Comparison of ENCODE assay signal across 15 cellular contexts in genomic region chr1:41840592-41841246, GRCh38.
DNase-seq lines count a peak whose midpoint lies in the region; ATAC-seq and TF ChIP-seq lines count a peak whose summit lies in the region.
"Had no signal": no experiment of that assay in that cellular context is flagged by ENCODE, and none has a peak within 500 bp of the region (broad histone marks: within the 10 kb centered on the region; RNA-seq: fewer than 3 reads in every experiment).

No MANE protein-coding gene starts in this region.

- H3K27ac Mint-ChIP-seq in Calu3 (ENCODE audit: unreplicated experiment) (peak overlapping the region; percentile 19), WTC11 (no peak overlapping the region; the same call in 1 of the 2 replicates)
- H3K27ac Mint-ChIP-seq: stimulated activated naive B cell treated with anti-CD40 and anti-IgM and Interleukin-4, amounts not matched to agents 10 μg/mL and 1 μg/mL and 100 μg/mL, for 72 hours had no signal

- H3K9me3 Mint-ChIP-seq in Calu3 (ENCODE audit: low read depth, unreplicated experiment) (no peaks in the 10 kb centered on the region), WTC11 (no peaks in the 10 kb centered on the region)
- H3K9me3 Mint-ChIP-seq: activated naive CD8-positive, alpha-beta T cell treated with anti-CD3 and anti-CD28 coated beads, Interleukin-2, amount 10 ng/mL, durations not matched to agents 7 days and 5 days; stimulated activated naive B cell treated with anti-CD40 and anti-IgM and Interleukin-4, amounts not matched to agents 10 μg/mL and 1 μg/mL and 100 μg/mL, for 72 hours had no signal

- H3K27me3 Mint-ChIP-seq in Calu3 (ENCODE audit: unreplicated experiment) (no peaks in the 10 kb centered on the region), WTC11 (ENCODE audit: low read depth) (no peaks in the 10 kb centered on the region; the same call in 1 of the 2 replicates)
- H3K27me3 Mint-ChIP-seq: activated naive CD8-positive, alpha-beta T cell treated with anti-CD3 and anti-CD28 coated beads, Interleukin-2, amount 10 ng/mL, durations not matched to agents 7 days and 5 days had no signal

- CTCF ChIA-PET in Calu3 (lab: Charles Lee) (interaction anchor here (0.6 kb wide), 2 partner anchors 51 to 889 kb away, joined by 3 to 4 read pairs; no protein-coding TSS in a partner anchor), WTC11 (lab: Charles Lee) (interaction anchor here (0.6 kb wide), 1 partner anchor 47 kb away, joined by 3 read pairs; no protein-coding TSS in a partner anchor)

- no peak for TF ChIP-seq CTCF in Calu3 (IDR thresholded peaks at IDR 0.05; ENCODE audit: unreplicated experiment)
- TF ChIP-seq CTCF in astrocyte of the spinal cord (IDR thresholded peaks at IDR 0.05; ENCODE audit: low read depth, low read length): no peak
- TF ChIP-seq CTCF in kidney epithelial cell (IDR thresholded peaks at IDR 0.05; ENCODE audit: insufficient read depth, low read length, poor library complexity, severe bottlenecking): peak; percentile 8
- TF ChIP-seq CTCF in WTC11 (IDR thresholded peaks at IDR 0.05): no peak

- no peak for ATAC-seq in WTC11
- ATAC-seq in HG02884 (IDR thresholded peaks at IDR 0.05; ENCODE audit: unreplicated experiment): no peak
- ATAC-seq in HG03354 (IDR thresholded peaks at IDR 0.05; ENCODE audit: poor library complexity, severe bottlenecking, unreplicated experiment): no peak
- ATAC-seq: mucosa of descending colon had no signal

- H3K36me3 Mint-ChIP-seq in Calu3 (ENCODE audit: insufficient read depth, unreplicated experiment): no peaks in the 10 kb centered on the region
- no peaks in the 10 kb centered on the region for H3K36me3 Mint-ChIP-seq in WTC11
- H3K36me3 Mint-ChIP-seq: stimulated activated naive B cell treated with anti-CD40 and anti-IgM and Interleukin-4, amounts not matched to agents 10 μg/mL and 1 μg/mL and 100 μg/mL, for 72 hours had no signal

- H3K4me3 Mint-ChIP-seq in Calu3 (ENCODE audit: low read depth, unreplicated experiment): no peak overlapping the region
- H3K4me3 Mint-ChIP-seq in WTC11: no peak overlapping the region
- H3K4me3 Mint-ChIP-seq: activated naive CD8-positive, alpha-beta T cell treated with anti-CD3 and anti-CD28 coated beads, Interleukin-2, amount 10 ng/mL, durations not matched to agents 7 days and 5 days; stimulated activated naive B cell treated with anti-CD40 and anti-IgM and Interleukin-4, amounts not matched to agents 10 μg/mL and 1 μg/mL and 100 μg/mL, for 72 hours had no signal

- intact Hi-C loops in Calu3 (cut with micrococcal nuclease; ENCODE audit: unreplicated experiment): no loop called here

- no peak overlapping the region for H3K4me3 ChIP-seq in Jurkat, Clone E6-1 (ENCODE audit: low read length)
- H3K4me3 ChIP-seq in astrocyte of the spinal cord (ENCODE audit: low read depth, low read length) (no peak overlapping the region), kidney epithelial cell (ENCODE audit: low read depth, low read length) (no peak overlapping the region)
- H3K4me3 ChIP-seq: colonic mucosa, mucosa of descending colon had no signal

- POLR2A ChIA-PET in WTC11 (lab: Charles Lee): no interaction called here

- H3K4me1 Mint-ChIP-seq in Calu3 (ENCODE audit: low read depth, unreplicated experiment) (peaks cover 24% of the 10 kb centered on the region), WTC11 (peaks cover 24% of the 10 kb centered on the region)

- H3K27me3 ChIP-seq in kidney epithelial cell (ENCODE audit: control insufficient read depth, insufficient read depth, low read length): no peaks in the 10 kb centered on the region
- H3K27me3 ChIP-seq: colonic mucosa had no signal

- no TSS peak for BruUV-seq in Calu3 (replicated peaks; lab: Mats Ljungman, UMichigan)

- in situ Hi-C loops in astrocyte of the spinal cord (cut with HindIII; ENCODE audit: low sequenced_read_pairs): no loop called here

- H3K36me3 ChIP-seq in kidney epithelial cell (ENCODE audit: control insufficient read depth, insufficient read depth, low read length): no peaks in the 10 kb centered on the region
- H3K36me3 ChIP-seq: colonic mucosa had no signal

- peak; percentile 8 for DNase-seq in Calu3
- peak; percentile 10 for DNase-seq in Jurkat, Clone E6-1 (ENCODE audit: low read depth, low spot score)
- peak; percentile 47 for DNase-seq in astrocyte of the spinal cord (ENCODE audit: low read depth, low spot score)
- no peak for DNase-seq in kidney epithelial cell (ENCODE audit: low read depth)
- no peak for DNase-seq in WTC11 (ENCODE audit: low spot score)
- no peak for DNase-seq in NCI-H510A (lab: John Stamatoyannopoulos, UW)
- DNase-seq: activated naive CD8-positive, alpha-beta T cell treated with anti-CD3 and anti-CD28 coated beads, Interleukin-2, amount 10 ng/mL, durations not matched to agents 7 days and 5 days; colonic mucosa; DMS79; mucosa of descending colon; NCI-H510A treated with DMSO at 0.1 percent for 48 hours; stimulated activated CD4-positive, alpha-beta T cell treated with anti-CD3 and anti-CD28 coated beads, Interleukin-4, amount 100 ng/mL, for 1 hour; stimulated activated naive B cell treated with anti-CD40 and anti-IgM and Interleukin-4, amounts not matched to agents 10 μg/mL and 1 μg/mL and 100 μg/mL, for 72 hours had no signal

TF ChIP-seq in WTC11, 78 proteins besides CTCF, POLR2A, EP300 and RAD21 (continues in another document):
- TF ChIP-seq ATF3 (CRISPR knock-in tag; conservative IDR thresholded peaks at IDR 0.05) (no peak), E2F4 (CRISPR knock-in tag; IDR thresholded peaks at IDR 0.05; ENCODE audit: borderline replicate concordance, low read depth) (no peak), ZNF232 (CRISPR knock-in tag; IDR thresholded peaks at IDR 0.05) (no peak), SMAD4 (CRISPR knock-in tag; IDR thresholded peaks at IDR 0.05) (no peak), SP1 (CRISPR knock-in tag; conservative IDR thresholded peaks at IDR 0.05) (no peak), MXD4 (CRISPR knock-in tag; IDR thresholded peaks at IDR 0.05; ENCODE audit: borderline replicate concordance) (no peak), NFYB (CRISPR knock-in tag; conservative IDR thresholded peaks at IDR 0.05; ENCODE audit: low read depth) (no peak), EMX1 (CRISPR knock-in tag; IDR thresholded peaks at IDR 0.05) (no peak), TP53 (CRISPR knock-in tag; IDR thresholded peaks at IDR 0.05) (no peak), SMAD3 (CRISPR knock-in tag; IDR thresholded peaks at IDR 0.05; ENCODE audit: borderline replicate concordance) (no peak), ZNF416 (CRISPR knock-in tag; IDR thresholded peaks at IDR 0.05) (no peak), NFE2L1 (CRISPR knock-in tag; IDR thresholded peaks at IDR 0.05) (no peak), PRDM15 (CRISPR knock-in tag; IDR thresholded peaks at IDR 0.05) (no peak), RORB (CRISPR knock-in tag; IDR thresholded peaks at IDR 0.05) (no peak), MLX (CRISPR knock-in tag; IDR thresholded peaks at IDR 0.05) (no peak), ZNF121 (CRISPR knock-in tag; IDR thresholded peaks at IDR 0.05) (no peak)

Comparison
In these comparisons a context has a peak if more than half of its experiments do, and no peak if none do; other contexts are left out.
1. DNase-seq: peak in Calu3 (single experiment), Jurkat, Clone E6-1 (single experiment) and astrocyte of the spinal cord (single experiment); none in kidney epithelial cell (single experiment), WTC11 (single experiment) and NCI-H510A (single experiment).